ENCODE assay signal across 8 cellular contexts in genomic region chr13:48412100-48412556, GRCh38. TPM values are rescaled to one million over a fixed set of nuclear protein-coding genes. Genes with fewer than 3 reads are reported as not detected.
DNase-seq lines count a peak whose midpoint lies in the region; ATAC-seq and TF ChIP-seq lines count a peak whose summit lies in the region.

No MANE protein-coding gene starts in this region.

- H3K4me3 Mint-ChIP-seq in activated T-cell treated with anti-CD3 and anti-CD28 coated beads, Interleukin-2, amount 50 U/mL, for 72 hours: peak overlapping the region; percentile 83 to 98

- no peaks in the 10 kb centered on the region for H3K9me3 Mint-ChIP-seq in activated T-cell treated with anti-CD3 and anti-CD28 coated beads, Interleukin-2, amount 50 U/mL, for 72 hours

- peaks cover 4% of the 10 kb centered on the region in 2 donors for H3K36me3 Mint-ChIP-seq in activated T-cell treated with anti-CD3 and anti-CD28 coated beads, Interleukin-2, amount 50 U/mL, for 72 hours (ENCODE audit: insufficient read depth in 2 of 2)

- peak overlapping the region; percentile 42 for H3K4me3 ChIP-seq in colonic mucosa
- H3K4me3 ChIP-seq in upper lobe of right lung: peak overlapping the region; percentile 68

- peak overlapping the region; percentile 99 for H3K27ac Mint-ChIP-seq in activated T-cell treated with anti-CD3 and anti-CD28 coated beads, Interleukin-2, amount 50 U/mL, for 72 hours

- no peaks in the 10 kb centered on the region for H3K9me3 ChIP-seq in colonic mucosa
- no peaks in the 10 kb centered on the region for H3K9me3 ChIP-seq in upper lobe of right lung

- H3K27ac ChIP-seq in colonic mucosa: peak overlapping the region; percentile 70
- H3K27ac ChIP-seq in upper lobe of right lung: peak overlapping the region; percentile 88

- H3K27me3 ChIP-seq in colonic mucosa: no peaks in the 10 kb centered on the region
- no peaks in the 10 kb centered on the region for H3K27me3 ChIP-seq in upper lobe of right lung

- H3K4me1 ChIP-seq in colonic mucosa (no peaks in the 10 kb centered on the region), upper lobe of right lung (peaks cover 23% of the 10 kb centered on the region)

- peaks cover 52% of the 10 kb centered on the region for H3K4me1 Mint-ChIP-seq in activated T-cell treated with anti-CD3 and anti-CD28 coated beads, Interleukin-2, amount 50 U/mL, for 72 hours (ENCODE audit: low read depth)

- peak; percentile 49 to 64 for ATAC-seq in activated T-cell treated with anti-CD3 and anti-CD28 coated beads, Interleukin-2, amount 50 U/mL, for 72 hours (replicated peaks in 1 of 2)
- ATAC-seq in upper lobe of right lung (peak; percentile 53), HG02763 (IDR thresholded peaks at IDR 0.05; ENCODE audit: unreplicated experiment) (no peak)

- peak overlapping the region; percentile 66 to 75 for H3K9ac ChIP-seq in colonic mucosa (ENCODE audit: low read depth in 2 of 2, low read length in 2 of 2)

- TF ChIP-seq CTCF in colonic mucosa (IDR thresholded peaks at IDR 0.05): no peak
- no peak for TF ChIP-seq CTCF in upper lobe of right lung (IDR thresholded peaks at IDR 0.05)

- H3K36me3 ChIP-seq in colonic mucosa: no peaks in the 10 kb centered on the region
- H3K36me3 ChIP-seq in upper lobe of right lung: no peaks in the 10 kb centered on the region

- DNase-seq in activated T-cell treated with anti-CD3 and anti-CD28 coated beads, Interleukin-2, amount 50 U/mL, for 72 hours: no peak
- DNase-seq in activated T-cell treated with anti-CD3 and anti-CD28 coated beads, Interleukin-2, amount 50 U/mL, for 48 hours: no peak
- DNase-seq in colonic mucosa (no peak), medulla oblongata (ENCODE audit: extremely low spot score) (peak; percentile 50), upper lobe of right lung (no peak), MV-4-11 (lab: John Stamatoyannopoulos, UW) (no peak)
- DNase-seq in stimulated activated CD4-positive, alpha-beta T cell treated with anti-CD3 and anti-CD28 coated beads, Interleukin-2, amount 100 ng/mL, for 48 hours: no peak

- intact Hi-C loops in colonic mucosa (cut with DNase I): loop anchor here (5.0 kb wide), 1 partner anchor 120 kb away; the partner anchor contains the start of gene RCBTB2
- intact Hi-C loops in upper lobe of right lung (cut with DNase I): no loop called here

- H3K27me3 Mint-ChIP-seq in activated T-cell treated with anti-CD3 and anti-CD28 coated beads, Interleukin-2, amount 50 U/mL, for 72 hours (ENCODE audit: low read depth): no peaks in the 10 kb centered on the region

RNA-seq across cellular contexts. Expression of gene LPAR6, which starts 0.8 kb away (rescaled TPM):
- 10 to 100 TPM in 1 of 2 donors, 1 to 10 TPM in 1; 3.3 to 11.9 TPM for total RNA-seq in activated T-cell treated with anti-CD3 and anti-CD28 coated beads, Interleukin-2, amount 50 U/mL, for 72 hours
- total RNA-seq in colonic mucosa: 10 to 100 TPM in 1 of 2 donors, 1 to 10 TPM in 1; 4.9 to 17.8 TPM
- total RNA-seq in upper lobe of right lung: 30.9 TPM
